ENCODE assay signal across 14 cellular contexts in the genomic region with DNA sequence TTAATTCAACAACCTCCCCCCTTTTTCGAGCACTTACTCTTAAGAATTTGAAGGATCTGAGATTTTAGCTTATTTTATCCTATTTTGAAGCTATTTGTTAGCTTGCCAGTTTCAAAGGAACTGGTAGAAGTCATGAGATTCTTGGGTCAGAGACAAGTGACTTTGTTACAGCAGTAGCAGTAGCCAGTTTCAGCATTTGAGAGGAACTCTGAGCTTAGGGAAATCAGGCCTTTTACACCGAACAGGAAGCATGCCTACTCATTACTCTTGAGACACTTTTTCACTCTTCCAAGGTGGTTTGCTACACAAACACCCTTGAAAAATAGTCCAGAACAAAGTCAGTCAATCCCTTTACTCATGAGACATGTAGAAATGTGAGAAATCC. TPM values are rescaled to one million over a fixed set of nuclear protein-coding genes. Genes with fewer than 3 reads are reported as not detected.
DNase-seq lines count a peak whose midpoint lies in the region; ATAC-seq and TF ChIP-seq lines count a peak whose summit lies in the region.
"Had no signal": no experiment of that assay in that cellular context is flagged by ENCODE, and none has a peak within 500 bp of the region (broad histone marks: within the 10 kb centered on the region; RNA-seq: fewer than 3 reads in every experiment).

No MANE protein-coding gene starts in this region.

- H3K9me3 ChIP-seq in endocrine pancreas (ENCODE audit: control insufficient read depth, low read length) = no peaks in the 10 kb centered on the region
- no peaks in the 10 kb centered on the region for H3K9me3 ChIP-seq in osteoblast (ENCODE audit: low read depth, low read length)
- H3K9me3 ChIP-seq: left ventricle myocardium inferior, SK-N-SH had no signal

- peak overlapping the region; percentile 7 for H3K4me3 ChIP-seq in endocrine pancreas (ENCODE audit: control insufficient read depth, insufficient read depth, low read length)
- no peak overlapping the region for H3K4me3 ChIP-seq in osteoblast (ENCODE audit: insufficient read depth, low read length)
- H3K4me3 ChIP-seq: left ventricle myocardium inferior, skin epidermis had no signal

- H3K9ac ChIP-seq in endocrine pancreas (ENCODE audit: control insufficient read depth, insufficient read depth, low read length) = no peak overlapping the region
- H3K9ac ChIP-seq: SK-N-SH had no signal

- H3K27me3 ChIP-seq in endocrine pancreas (ENCODE audit: control insufficient read depth, insufficient read depth, low read length) (no peaks in the 10 kb centered on the region), osteoblast (ENCODE audit: insufficient read depth, low read length) (no peaks in the 10 kb centered on the region)

- H3K4me1 ChIP-seq in endocrine pancreas (ENCODE audit: control insufficient read depth, insufficient read depth, low read length) (peaks cover 27% of the 10 kb centered on the region), osteoblast (ENCODE audit: insufficient read depth, low read length) (peaks cover 20% of the 10 kb centered on the region)
- H3K4me1 ChIP-seq: left ventricle myocardium inferior had no signal

- H3K27ac ChIP-seq in C4-2B = peak overlapping the region; percentile 74; the same call in 1 of the 2 replicates
- H3K27ac ChIP-seq in osteoblast (ENCODE audit: low read depth, low read length) = peak overlapping the region; percentile 75
- H3K27ac ChIP-seq: left ventricle myocardium inferior had no signal

- H4K20me1 ChIP-seq in osteoblast (ENCODE audit: insufficient read depth, low read length) = no peaks in the 10 kb centered on the region

- peak overlapping the region; percentile 1 for H2AFZ ChIP-seq in osteoblast (ENCODE audit: low read length)

- DNase-seq in NCI-H226 (peak; percentile 43), osteoblast (ENCODE audit: insufficient read length, low spot score, missing footprints) (no peak), RKO (ENCODE audit: low spot score) (no peak), cerebellum (ENCODE audit: low spot score) (no peak)
- DNase-seq: activated effector memory CD4-positive, alpha-beta T cell treated with anti-CD3 and anti-CD28 coated beads, Interleukin-2, amount 50 U/mL, for 16 hours; DMS79; left ventricle myocardium inferior; nephron progenitor cell; SK-N-SH had no signal

- H3K79me2 ChIP-seq in osteoblast (ENCODE audit: insufficient read depth, low read length) = no peaks in the 10 kb centered on the region

- TF ChIP-seq CTCF in C4-2B (conservative IDR thresholded peaks at IDR 0.05) (no peak), osteoblast (IDR thresholded peaks at IDR 0.05; ENCODE audit: extremely low read depth, low read depth, low read length) (no peak)

- H3K36me3 ChIP-seq in endocrine pancreas (ENCODE audit: control insufficient read depth, insufficient read depth, low read length) (no peaks in the 10 kb centered on the region), osteoblast (ENCODE audit: insufficient read depth, low read length) (no peaks in the 10 kb centered on the region)
- H3K36me3 ChIP-seq: left ventricle myocardium inferior had no signal

- H3K4me2 ChIP-seq in osteoblast (ENCODE audit: insufficient read depth, low read length) = peak overlapping the region; percentile 21
- H3K4me2 ChIP-seq: SK-N-SH had no signal

- ATAC-seq in HG03571 (IDR thresholded peaks at IDR 0.05; ENCODE audit: unreplicated experiment) = no peak
- no peak for ATAC-seq in GM18861 (IDR thresholded peaks at IDR 0.05; ENCODE audit: unreplicated experiment)

RNA-seq across cellular contexts. Expression of a gene that starts 24.5 kb away (rescaled TPM):
- total RNA-seq in osteoblast (209 and 210 TPM in 2 replicates), cerebellum (22.4 TPM)
